Comparison of ENCODE assay signal across 21 cellular contexts in genomic region chr9:81231011-81231410, GRCh38.
"Had no signal": no experiment of that assay in that cellular context is flagged by ENCODE, and none has a peak within 500 bp of the region (broad histone marks: within the 10 kb centered on the region; RNA-seq: fewer than 3 reads in every experiment).

No MANE protein-coding gene starts in this region.

- H3K4me2 ChIP-seq: SK-N-SH had no signal

- DNase-seq: Karpas-422, KG1, MG63, NCI-H1092, NCI-H1105 treated with DMSO at 0.1 percent for 48 hours, NCI-H1417 treated with DMSO at 0.1 percent for 48 hours, NCI-H146, NCI-H1694 treated with DMSO at 0.1 percent for 48 hours, NCI-H2029, NCI-H2081 treated with DMSO at 0.1 percent for 48 hours, NCI-H2171, NCI-H226, NCI-H446, NCI-H510A, NCI-H524 treated with DMSO at 0.1 percent for 48 hours, NCI-H69, NCI-H774, SHP77, SK-N-SH, SW 1271 had no signal

- H3K9me3 ChIP-seq: MG63, SK-N-SH had no signal

- H3K27ac ChIP-seq: RWPE1 had no signal

- H3K36me3 ChIP-seq: MG63 had no signal

- H3K4me3 ChIP-seq: MG63 had no signal

- H3K27me3 ChIP-seq: MG63 had no signal
